In the genomic region with DNA sequence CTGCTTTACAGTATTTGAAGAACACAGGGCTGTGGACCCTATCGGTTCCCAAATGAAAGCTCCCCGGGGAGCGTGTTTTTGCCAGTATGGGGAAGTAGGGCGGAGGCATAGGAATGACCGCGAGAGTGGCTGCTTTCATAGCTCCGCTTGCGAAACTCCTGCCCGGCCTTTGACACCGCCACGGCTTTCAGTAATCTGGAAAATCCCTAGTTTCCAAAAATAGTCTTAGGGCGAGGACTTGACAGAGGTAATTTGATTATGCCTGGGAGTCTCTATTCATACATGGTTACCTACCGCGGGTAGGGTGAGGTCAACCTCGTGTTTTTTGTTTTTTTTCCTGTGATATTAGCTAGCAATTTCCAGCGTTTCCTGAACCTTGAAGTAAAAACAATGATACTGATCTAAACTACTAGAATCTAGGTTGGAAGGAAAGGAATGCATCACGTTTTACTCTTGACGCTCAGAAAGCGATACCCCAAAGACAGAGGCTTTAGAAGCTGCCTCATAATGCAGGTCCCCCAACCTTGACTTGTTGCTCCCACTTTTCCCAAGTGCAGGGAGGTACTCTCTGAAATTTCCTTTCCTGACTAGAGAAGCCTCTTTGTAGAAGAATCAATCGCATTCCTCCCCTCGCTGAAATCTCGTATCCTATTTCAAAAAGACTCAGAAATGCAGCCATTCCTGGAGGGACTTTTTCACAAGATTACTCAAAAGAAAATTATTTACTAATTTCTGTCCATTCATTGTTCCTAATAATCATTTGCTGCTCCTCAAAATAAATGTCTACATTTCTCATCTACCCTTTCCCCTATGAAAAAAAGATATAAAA, we compare ENCODE assay signal across 8 cellular contexts. TPM values are rescaled to one million over a fixed set of nuclear protein-coding genes. Genes with fewer than 3 reads are reported as not detected.
DNase-seq lines count a peak whose midpoint lies in the region; ATAC-seq and TF ChIP-seq lines count a peak whose summit lies in the region.

No MANE protein-coding gene starts in this region.

- H3K9ac ChIP-seq in liver (ENCODE audit: low read depth in 1 of 2, low read length in 2 of 2): peak overlapping the region; percentile 99 to 100

- DNase-seq in activated effector memory CD4-positive, alpha-beta T cell treated with anti-CD3 and anti-CD28 coated beads, Interleukin-2, amount 50 U/mL, for 16 hours: peak; percentile 85
- no peak for DNase-seq in activated effector memory CD4-positive, alpha-beta T cell treated with Interleukin-2 at 50 U/mL for 16 hours
- DNase-seq in NCI-H128 (lab: John Stamatoyannopoulos, UW; ENCODE audit: unreplicated experiment) (peak; percentile 27), T1000 (lab: John Stamatoyannopoulos, UW) (peak; percentile 47), dedifferentiated amniotic fluid mesenchymal stem cell (ENCODE audit: extremely low spot score) (peak; percentile 94)
- peak in 2 of 3 donors; percentile 36 to 42 for DNase-seq in stimulated activated CD4-positive, alpha-beta T cell treated with anti-CD3 and anti-CD28 coated beads, TNF-alpha, amount 100 ng/mL, for 48 hours (ENCODE audit: low read depth in 3 of 3)

- WGBS in liver: 4% methylated on average over 22 of the region's 22 CpGs

- H3K4me3 ChIP-seq in liver (ENCODE audit: low read depth in 1 of 3, low read length in 3 of 3): peak overlapping the region; percentile 87 to 92 (median 91)

- H3K4me1 ChIP-seq in liver (ENCODE audit: control insufficient read depth in 4 of 4, insufficient read depth in 4 of 4, low read length in 3 of 4): peaks cover 7 to 53% (median 25%) of the 10 kb centered on the region in 4 donors

- peak; percentile 34 for ATAC-seq in HG02763 (IDR thresholded peaks at IDR 0.05; ENCODE audit: unreplicated experiment)

- no peak for TF ChIP-seq CTCF in liver (IDR thresholded peaks at IDR 0.05; ENCODE audit: low read depth, low read length, missing input control)

- peaks cover 3 to 22% (median 15%) of the 10 kb centered on the region in 4 donors for H3K36me3 ChIP-seq in liver (ENCODE audit: control insufficient read depth in 4 of 4, insufficient read depth in 3 of 4, low read depth in 1 of 4, low read length in 3 of 4)

- no peaks in the 10 kb centered on the region for H3K9me3 ChIP-seq in liver (ENCODE audit: control insufficient read depth in 4 of 4, low read length in 3 of 4)

- peak; percentile 4 to 9 for TF ChIP-seq RAD21 in liver (IDR thresholded peaks at IDR 0.05)

- no peaks in the 10 kb centered on the region for H3K27me3 ChIP-seq in liver (ENCODE audit: control insufficient read depth in 4 of 4, insufficient read depth in 4 of 4, low read length in 3 of 4)

- H3K27ac ChIP-seq in liver (ENCODE audit: low read depth in 1 of 2, low read length in 2 of 2): peak overlapping the region; percentile 98 to 100

TF ChIP-seq in liver, 16 proteins besides CTCF, POLR2A, EP300 and RAD21:
- TF ChIP-seq FOXA1 (IDR thresholded peaks at IDR 0.05) (no peak), TAF1 (conservative IDR thresholded peaks at IDR 0.05) (peak; percentile 83), RXRA (IDR thresholded peaks at IDR 0.05) (peak; percentile 90 to 94), YY1 (IDR thresholded peaks at IDR 0.05) (peak; percentile 88), NR2F2 (IDR thresholded peaks at IDR 0.05) (peak; percentile 83), JUND (IDR thresholded peaks at IDR 0.05) (peak in 1 of 2 donors; percentile 61), GABPA (IDR thresholded peaks at IDR 0.05 in 1 of 2, conservative IDR thresholded peaks at IDR 0.05 in 1 of 2) (peak; percentile 32 to 60), EGR1 (IDR thresholded peaks at IDR 0.05; ENCODE audit: low read depth in 2 of 2) (peak in 1 of 2 donors; percentile 65), SP1 (IDR thresholded peaks at IDR 0.05) (peak; percentile 84), FOXA2 (IDR thresholded peaks at IDR 0.05) (no peak), HNF4A (conservative IDR thresholded peaks at IDR 0.05) (peak; percentile 79 to 86), HNF4G (IDR thresholded peaks at IDR 0.05) (no peak)
- TF ChIP-seq, protein P1, sequence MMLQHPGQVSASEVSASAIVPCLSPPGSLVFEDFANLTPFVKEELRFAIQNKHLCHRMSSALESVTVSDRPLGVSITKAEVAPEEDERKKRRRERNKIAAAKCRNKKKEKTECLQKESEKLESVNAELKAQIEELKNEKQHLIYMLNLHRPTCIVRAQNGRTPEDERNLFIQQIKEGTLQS (IDR thresholded peaks at IDR 0.05): peak; percentile 47
- TF ChIP-seq, protein P2, sequence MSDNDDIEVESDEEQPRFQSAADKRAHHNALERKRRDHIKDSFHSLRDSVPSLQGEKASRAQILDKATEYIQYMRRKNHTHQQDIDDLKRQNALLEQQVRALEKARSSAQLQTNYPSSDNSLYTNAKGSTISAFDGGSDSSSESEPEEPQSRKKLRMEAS (IDR thresholded peaks at IDR 0.05): peak; percentile 95
- TF ChIP-seq, protein P3, sequence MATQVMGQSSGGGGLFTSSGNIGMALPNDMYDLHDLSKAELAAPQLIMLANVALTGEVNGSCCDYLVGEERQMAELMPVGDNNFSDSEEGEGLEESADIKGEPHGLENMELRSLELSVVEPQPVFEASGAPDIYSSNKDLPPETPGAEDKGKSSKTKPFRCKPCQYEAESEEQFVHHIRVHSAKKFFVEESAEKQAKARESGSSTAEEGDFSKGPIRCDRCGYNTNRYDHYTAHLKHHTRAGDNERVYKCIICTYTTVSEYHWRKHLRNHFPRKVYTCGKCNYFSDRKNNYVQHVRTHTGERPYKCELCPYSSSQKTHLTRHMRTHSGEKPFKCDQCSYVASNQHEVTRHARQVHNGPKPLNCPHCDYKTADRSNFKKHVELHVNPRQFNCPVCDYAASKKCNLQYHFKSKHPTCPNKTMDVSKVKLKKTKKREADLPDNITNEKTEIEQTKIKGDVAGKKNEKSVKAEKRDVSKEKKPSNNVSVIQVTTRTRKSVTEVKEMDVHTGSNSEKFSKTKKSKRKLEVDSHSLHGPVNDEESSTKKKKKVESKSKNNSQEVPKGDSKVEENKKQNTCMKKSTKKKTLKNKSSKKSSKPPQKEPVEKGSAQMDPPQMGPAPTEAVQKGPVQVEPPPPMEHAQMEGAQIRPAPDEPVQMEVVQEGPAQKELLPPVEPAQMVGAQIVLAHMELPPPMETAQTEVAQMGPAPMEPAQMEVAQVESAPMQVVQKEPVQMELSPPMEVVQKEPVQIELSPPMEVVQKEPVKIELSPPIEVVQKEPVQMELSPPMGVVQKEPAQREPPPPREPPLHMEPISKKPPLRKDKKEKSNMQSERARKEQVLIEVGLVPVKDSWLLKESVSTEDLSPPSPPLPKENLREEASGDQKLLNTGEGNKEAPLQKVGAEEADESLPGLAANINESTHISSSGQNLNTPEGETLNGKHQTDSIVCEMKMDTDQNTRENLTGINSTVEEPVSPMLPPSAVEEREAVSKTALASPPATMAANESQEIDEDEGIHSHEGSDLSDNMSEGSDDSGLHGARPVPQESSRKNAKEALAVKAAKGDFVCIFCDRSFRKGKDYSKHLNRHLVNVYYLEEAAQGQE (IDR thresholded peaks at IDR 0.05): no peak
- TF ChIP-seq, protein P4, sequence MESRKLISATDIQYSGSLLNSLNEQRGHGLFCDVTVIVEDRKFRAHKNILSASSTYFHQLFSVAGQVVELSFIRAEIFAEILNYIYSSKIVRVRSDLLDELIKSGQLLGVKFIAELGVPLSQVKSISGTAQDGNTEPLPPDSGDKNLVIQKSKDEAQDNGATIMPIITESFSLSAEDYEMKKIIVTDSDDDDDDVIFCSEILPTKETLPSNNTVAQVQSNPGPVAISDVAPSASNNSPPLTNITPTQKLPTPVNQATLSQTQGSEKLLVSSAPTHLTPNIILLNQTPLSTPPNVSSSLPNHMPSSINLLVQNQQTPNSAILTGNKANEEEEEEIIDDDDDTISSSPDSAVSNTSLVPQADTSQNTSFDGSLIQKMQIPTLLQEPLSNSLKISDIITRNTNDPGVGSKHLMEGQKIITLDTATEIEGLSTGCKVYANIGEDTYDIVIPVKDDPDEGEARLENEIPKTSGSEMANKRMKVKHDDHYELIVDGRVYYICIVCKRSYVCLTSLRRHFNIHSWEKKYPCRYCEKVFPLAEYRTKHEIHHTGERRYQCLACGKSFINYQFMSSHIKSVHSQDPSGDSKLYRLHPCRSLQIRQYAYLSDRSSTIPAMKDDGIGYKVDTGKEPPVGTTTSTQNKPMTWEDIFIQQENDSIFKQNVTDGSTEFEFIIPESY (IDR thresholded peaks at IDR 0.05): peak; percentile 97

RNA-seq across cellular contexts. Expression of a gene that starts 0.9 kb away (rescaled TPM):
- total RNA-seq in liver: 100 to 1,000 TPM in 1 of 2 donors, 10 to 100 TPM in 1; 83.7 to 163 TPM
- polyA plus RNA-seq in liver: 100 to 1,000 TPM in 1 of 2 donors, 10 to 100 TPM in 1; 22.7 to 106 TPM
